In genomic region chr21:46459356-46460112, GRCh38 we compare ENCODE assay signal across 8 cellular contexts. TPM values are rescaled to one million over a fixed set of nuclear protein-coding genes. Genes with fewer than 3 reads are reported as not detected.
DNase-seq lines count a peak whose midpoint lies in the region; ATAC-seq and TF ChIP-seq lines count a peak whose summit lies in the region.

No MANE protein-coding gene starts in this region.

- no peaks in the 10 kb centered on the region for H3K9me3 ChIP-seq in CD4-positive, alpha-beta T cell (ENCODE audit: control insufficient read depth, low read length)
- H3K9me3 ChIP-seq in MM.1S (replicated peaks; ENCODE audit: insufficient read depth, low read length) = no peaks in the 10 kb centered on the region

- H3K4me1 ChIP-seq in MM.1S (ENCODE audit: low read length) = peaks cover 13% of the 10 kb centered on the region; the same call in 1 of the 2 replicates

- peaks cover 63% of the 10 kb centered on the region for H3K4me1 Mint-ChIP-seq in CD4-positive, alpha-beta T cell (ENCODE audit: low read depth)
- peaks cover 30% of the 10 kb centered on the region for H3K4me1 Mint-ChIP-seq in activated T-helper 2 cell treated with anti-CD3 and anti-CD28 coated beads, Interferon-gamma antibody, Interleukin-2, Interleukin-4, amounts not matched to agents 10 μg/mL and 5 μg/mL and 100 μg/mL, durations not matched to agents 14 hours and 24 hours and 36 hours (ENCODE audit: low read depth)
- peaks cover 42% of the 10 kb centered on the region for H3K4me1 Mint-ChIP-seq in osteocyte (ENCODE audit: unreplicated experiment)

- H3F3A ChIP-seq in MM.1S (ENCODE audit: insufficient read depth, low read length) = peaks cover 4% of the 10 kb centered on the region; the same call in 1 of the 2 replicates

- peaks cover 81% of the 10 kb centered on the region for H3K79me2 ChIP-seq in MM.1S (ENCODE audit: low read length)

- H3K36me3 Mint-ChIP-seq in CD4-positive, alpha-beta T cell (ENCODE audit: low read depth) = peaks cover 42% of the 10 kb centered on the region
- H3K36me3 Mint-ChIP-seq in activated T-helper 2 cell treated with anti-CD3 and anti-CD28 coated beads, Interferon-gamma antibody, Interleukin-2, Interleukin-4, amounts not matched to agents 10 μg/mL and 5 μg/mL and 100 μg/mL, durations not matched to agents 14 hours and 24 hours and 36 hours (ENCODE audit: low read depth) = peaks cover 38% of the 10 kb centered on the region
- H3K36me3 Mint-ChIP-seq in osteocyte (ENCODE audit: unreplicated experiment) = peaks cover 3% of the 10 kb centered on the region

- H3K4me3 ChIP-seq in MM.1S (ENCODE audit: low read length) = peak overlapping the region; percentile 86

- POLR2A ChIA-PET in CD4-positive, alpha-beta T cell (lab: Charles Lee) = interaction anchor here (0.7 to 5.4 kb wide), 12 partner anchors 8 to 177 kb away, joined by 3 to 68 read pairs (median 5); partner anchors contain the start of genes PRMT2 and S100B

- no peaks in the 10 kb centered on the region for H3K9me3 Mint-ChIP-seq in CD4-positive, alpha-beta T cell
- H3K9me3 Mint-ChIP-seq in activated T-helper 2 cell treated with anti-CD3 and anti-CD28 coated beads, Interferon-gamma antibody, Interleukin-2, Interleukin-4, amounts not matched to agents 10 μg/mL and 5 μg/mL and 100 μg/mL, durations not matched to agents 14 hours and 24 hours and 36 hours = no peaks in the 10 kb centered on the region
- H3K9me3 Mint-ChIP-seq in osteocyte (ENCODE audit: unreplicated experiment) = no peaks in the 10 kb centered on the region

- H3K36me3 ChIP-seq in MM.1S (replicated peaks; ENCODE audit: insufficient read depth, low read length) = no peaks in the 10 kb centered on the region

- no peaks in the 10 kb centered on the region for H4K20me1 ChIP-seq in MM.1S (ENCODE audit: insufficient read depth, low read length)

- no peak for TF ChIP-seq CTCF in CD4-positive, alpha-beta T cell (IDR thresholded peaks at IDR 0.05)
- no peak for TF ChIP-seq CTCF in MM.1S (IDR thresholded peaks at IDR 0.05; ENCODE audit: low read length)
- TF ChIP-seq CTCF in osteocyte (IDR thresholded peaks at IDR 0.05) = no peak

- H2AFZ ChIP-seq in MM.1S (ENCODE audit: low read length) = peak overlapping the region; percentile 80; the same call in 1 of the 2 replicates

- H3K27me3 ChIP-seq in CD4-positive, alpha-beta T cell (ENCODE audit: control insufficient read depth, insufficient read depth, low read length) = no peaks in the 10 kb centered on the region
- no peaks in the 10 kb centered on the region for H3K27me3 ChIP-seq in MM.1S (replicated peaks; ENCODE audit: insufficient read depth, low read length)

- no peaks in the 10 kb centered on the region for H3K9me2 ChIP-seq in MM.1S (replicated peaks; ENCODE audit: insufficient read depth, low read length)

- H3K4me2 ChIP-seq in MM.1S (ENCODE audit: low read depth, low read length) = peak overlapping the region; percentile 69

- peak overlapping the region; percentile 79 for H3K9ac ChIP-seq in MM.1S (ENCODE audit: low read length)

- no peak for ATAC-seq in CD4-positive, alpha-beta T cell (ENCODE audit: poor library complexity)
- ATAC-seq in Right ventricle myocardium superior (ENCODE audit: poor library complexity) (no peak), HG03469 (IDR thresholded peaks at IDR 0.05; ENCODE audit: unreplicated experiment) (no peak), GM18858 (IDR thresholded peaks at IDR 0.05; ENCODE audit: unreplicated experiment) (no peak)

- no peaks in the 10 kb centered on the region for H3K27me3 Mint-ChIP-seq in CD4-positive, alpha-beta T cell
- no peaks in the 10 kb centered on the region for H3K27me3 Mint-ChIP-seq in activated T-helper 2 cell treated with anti-CD3 and anti-CD28 coated beads, Interferon-gamma antibody, Interleukin-2, Interleukin-4, amounts not matched to agents 10 μg/mL and 5 μg/mL and 100 μg/mL, durations not matched to agents 14 hours and 24 hours and 36 hours (ENCODE audit: low read depth)
- no peaks in the 10 kb centered on the region for H3K27me3 Mint-ChIP-seq in osteocyte (ENCODE audit: unreplicated experiment)

- intact Hi-C loops in CD4-positive, alpha-beta T cell (cut with DNase I, micrococcal nuclease) = loop anchor here in 1 of 2 experiments (2.0 to 5.0 kb wide), 2 partner anchors 93 to 229 kb away; no protein-coding TSS in a partner anchor
- intact Hi-C loops in activated T-helper 2 cell treated with anti-CD3 and anti-CD28 coated beads, Interferon-gamma antibody, Interleukin-2, Interleukin-4, amounts not matched to agents 10 μg/mL and 5 μg/mL and 100 μg/mL, durations not matched to agents 14 hours and 24 hours and 36 hours (cut with micrococcal nuclease) = no loop called here
- intact Hi-C loops in Right ventricle myocardium superior (cut with DNase I) = no loop called here

- H3K4me3 Mint-ChIP-seq in CD4-positive, alpha-beta T cell = peak overlapping the region; percentile 94
- H3K4me3 Mint-ChIP-seq in activated T-helper 2 cell treated with anti-CD3 and anti-CD28 coated beads, Interferon-gamma antibody, Interleukin-2, Interleukin-4, amounts not matched to agents 10 μg/mL and 5 μg/mL and 100 μg/mL, durations not matched to agents 14 hours and 24 hours and 36 hours (ENCODE audit: low read depth) = peak overlapping the region; percentile 89
- peak overlapping the region; percentile 86 for H3K4me3 Mint-ChIP-seq in osteocyte (ENCODE audit: unreplicated experiment)

- CTCF ChIA-PET in CD4-positive, alpha-beta T cell (lab: Charles Lee) = interaction anchor here (1.0 kb wide), 1 partner anchor 180 kb away, joined by 4 read pairs; no protein-coding TSS in a partner anchor

- DNase-seq in CD4-positive, alpha-beta T cell = peak in 4 of 10 experiments; percentile 4 to 29 (median 6)
- DNase-seq in MM.1S (no peak), Right ventricle myocardium superior (peak; percentile 75), osteocyte (ENCODE audit: extremely low spot score, unreplicated experiment) (no peak), COR-L47 (lab: John Stamatoyannopoulos, UW) (no peak)
- DNase-seq in activated T-helper 2 cell treated with anti-CD3 and anti-CD28 coated beads, Interferon-gamma antibody, Interleukin-2, Interleukin-4, amounts not matched to agents 10 μg/mL and 5 μg/mL and 100 μg/mL, durations not matched to agents 14 hours and 24 hours and 36 hours (ENCODE audit: low spot score) = no peak

- H3K27ac Mint-ChIP-seq in CD4-positive, alpha-beta T cell = peak overlapping the region; percentile 93
- peak overlapping the region; percentile 87 for H3K27ac Mint-ChIP-seq in activated T-helper 2 cell treated with anti-CD3 and anti-CD28 coated beads, Interferon-gamma antibody, Interleukin-2, Interleukin-4, amounts not matched to agents 10 μg/mL and 5 μg/mL and 100 μg/mL, durations not matched to agents 14 hours and 24 hours and 36 hours
- H3K27ac Mint-ChIP-seq in osteocyte (ENCODE audit: unreplicated experiment) = peak overlapping the region; percentile 88

- H3K27ac ChIP-seq in CD4-positive, alpha-beta T cell (ENCODE audit: low read depth, low read length) = peak overlapping the region; percentile 72
- no peak overlapping the region for H3K27ac ChIP-seq in MM.1S (ENCODE audit: low read length)

RNA-seq across cellular contexts. Expression of gene DIP2A, which starts 0.8 kb away (rescaled TPM):
- total RNA-seq in CD4-positive, alpha-beta T cell = 10 to 100 TPM; 61.2 to 66.1 TPM
- 36.1 and 37.5 TPM in 2 replicates for total RNA-seq in activated T-helper 2 cell treated with anti-CD3 and anti-CD28 coated beads, Interferon-gamma antibody, Interleukin-2, Interleukin-4, amounts not matched to agents 10 μg/mL and 5 μg/mL and 100 μg/mL, durations not matched to agents 14 hours and 24 hours and 36 hours
- total RNA-seq in Right ventricle myocardium superior (21.6 TPM), osteocyte (39.2 and 43.0 TPM in 2 replicates)
